8 cellular contexts compared by ENCODE assay signal in genomic region chr4:183504930-183505555, GRCh38. TPM values are rescaled to one million over a fixed set of nuclear protein-coding genes. Genes with fewer than 3 reads are reported as not detected.
DNase-seq lines count a peak whose midpoint lies in the region; ATAC-seq and TF ChIP-seq lines count a peak whose summit lies in the region.

ING2 (plus strand) TSS chr4:183505058; CDS start chr4:183505196, 138 bp downstream.

- no peak for TF ChIP-seq EP300 in gastroesophageal sphincter (IDR thresholded peaks at IDR 0.05)

- peaks cover 20% of the 10 kb centered on the region for H3K4me1 ChIP-seq in CD8-positive, alpha-beta memory T cell (ENCODE audit: insufficient read depth, low read length)
- peaks cover 0 to 46% (median 8%) of the 10 kb centered on the region in 3 donors for H3K4me1 ChIP-seq in gastroesophageal sphincter

- H3K27ac Mint-ChIP-seq in CD8-positive, alpha-beta memory T cell = peak within 1 kb of the TSS; percentile 98 to 99 (median 98)
- H3K27ac Mint-ChIP-seq in osteocyte (ENCODE audit: unreplicated experiment) = peak within 1 kb of the TSS; percentile 98

- peak within 1 kb of the TSS; percentile 96 to 99 (median 98) for H3K4me3 Mint-ChIP-seq in CD8-positive, alpha-beta memory T cell
- peak within 1 kb of the TSS; percentile 80 for H3K4me3 Mint-ChIP-seq in osteocyte (ENCODE audit: unreplicated experiment)

- WGBS in gastroesophageal sphincter (ENCODE audit: low coverage in 1 of 2), 2 donors = no CpG with 5 or more reads among the region's 65 CpGs

- POLR2A ChIA-PET in CD8-positive, alpha-beta memory T cell (lab: Charles Lee) = interaction anchor here (0.6 to 3.7 kb wide), 3 partner anchors 59 to 1463 kb away, joined by 3 to 38 read pairs (median 3); partner anchors contain the start of gene CDKN2AIP

- peak within 1 kb of the TSS; percentile 97 for H3K27ac ChIP-seq in CD8-positive, alpha-beta memory T cell (ENCODE audit: low read depth, low read length)
- peak within 1 kb of the TSS; percentile 91 to 99 (median 98) for H3K27ac ChIP-seq in gastroesophageal sphincter

- ATAC-seq in GM18867 (IDR thresholded peaks at IDR 0.05; ENCODE audit: unreplicated experiment) = peak; percentile 50
- peak; percentile 55 for ATAC-seq in HG03045 (IDR thresholded peaks at IDR 0.05; ENCODE audit: unreplicated experiment)
- ATAC-seq in gastroesophageal sphincter = peak; percentile 71

- no peaks in the 10 kb centered on the region for H3K36me3 ChIP-seq in CD8-positive, alpha-beta memory T cell (ENCODE audit: insufficient read depth, low read length)
- no peaks in the 10 kb centered on the region for H3K36me3 ChIP-seq in gastroesophageal sphincter

- no peak for TF ChIP-seq CTCF in gastroesophageal sphincter (IDR thresholded peaks at IDR 0.05)
- no peak for TF ChIP-seq CTCF in osteocyte (IDR thresholded peaks at IDR 0.05)

- H3K36me3 Mint-ChIP-seq in CD8-positive, alpha-beta memory T cell = peaks cover 0 to 13% (median 0%) of the 10 kb centered on the region in 3 donors
- H3K36me3 Mint-ChIP-seq in osteocyte (ENCODE audit: unreplicated experiment) = peaks cover under 1% of the 10 kb centered on the region

- H3K27me3 ChIP-seq in CD8-positive, alpha-beta memory T cell (ENCODE audit: insufficient read depth, low read length, poor library complexity, severe bottlenecking) = no peaks in the 10 kb centered on the region
- H3K27me3 ChIP-seq in gastroesophageal sphincter = no peaks in the 10 kb centered on the region

- DNase-seq in CD8-positive, alpha-beta memory T cell = peak in 2 of 5 donors; percentile 83 to 85
- DNase-seq in NCI-H2196 (lab: John Stamatoyannopoulos, UW; ENCODE audit: unreplicated experiment) = peak; percentile 53
- peak; percentile 63 for DNase-seq in activated CD8-positive, alpha-beta memory T cell treated with anti-CD3 and anti-CD28 coated beads, Interleukin-2, amount 50 U/mL, for 1 hour (ENCODE audit: extremely low read depth)
- DNase-seq in osteocyte (ENCODE audit: extremely low spot score, unreplicated experiment) = no peak
- DNase-seq in superior temporal gyrus (ENCODE audit: extremely low spot score) = no peak

- peaks cover 17 to 29% (median 17%) of the 10 kb centered on the region in 3 donors for H3K4me1 Mint-ChIP-seq in CD8-positive, alpha-beta memory T cell
- H3K4me1 Mint-ChIP-seq in osteocyte (ENCODE audit: unreplicated experiment) = peaks cover 27% of the 10 kb centered on the region

- CTCF ChIA-PET in CD8-positive, alpha-beta memory T cell (lab: Charles Lee) = interaction anchor here (1.0 to 1.6 kb wide), 4 partner anchors 32 to 154 kb away, joined by 3 to 5 read pairs (median 4); partner anchors contain the start of gene TRAPPC11

- no peaks in the 10 kb centered on the region for H3K9me3 ChIP-seq in CD8-positive, alpha-beta memory T cell (ENCODE audit: low read length)
- H3K9me3 ChIP-seq in gastroesophageal sphincter = no peaks in the 10 kb centered on the region

- peaks cover 0 to 5% of the 10 kb centered on the region in 2 donors for H3K27me3 Mint-ChIP-seq in CD8-positive, alpha-beta memory T cell
- H3K27me3 Mint-ChIP-seq in osteocyte (ENCODE audit: unreplicated experiment) = no peaks in the 10 kb centered on the region

- peak within 1 kb of the TSS; percentile 68 for H3K4me3 ChIP-seq in CD8-positive, alpha-beta memory T cell (ENCODE audit: low read length)
- peak within 1 kb of the TSS; percentile 74 to 97 for H3K4me3 ChIP-seq in gastroesophageal sphincter

- no peak for TF ChIP-seq POLR2A in gastroesophageal sphincter (IDR thresholded peaks at IDR 0.05)

- H3K9me3 Mint-ChIP-seq in CD8-positive, alpha-beta memory T cell = no peaks in the 10 kb centered on the region
- no peaks in the 10 kb centered on the region for H3K9me3 Mint-ChIP-seq in osteocyte (ENCODE audit: unreplicated experiment)

RNA-seq across cellular contexts. Expression of gene ING2, which starts in this region (rescaled TPM):
- 10 to 100 TPM; 10.7 to 11.2 TPM for total RNA-seq in CD8-positive, alpha-beta memory T cell
- polyA plus RNA-seq in CD8-positive, alpha-beta memory T cell = 19.7 TPM
- total RNA-seq in gastroesophageal sphincter (10 to 100 TPM; 27.9 to 64.4 (median 48.4) TPM), osteocyte (7.0 and 10.2 TPM in 2 replicates)

Comparison
In these comparisons a context has a peak if more than half of its experiments do, and no peak if none do; other contexts are left out.
1. DNase-seq: peak in NCI-H2196 (single experiment) and activated CD8-positive, alpha-beta memory T cell treated with anti-CD3 and anti-CD28 coated beads, Interleukin-2, amount 50 U/mL, for 1 hour (single experiment); none in osteocyte (single experiment) and superior temporal gyrus (single experiment).
2. Peak in every context shown above with its lines, with median percentiles within 50 percentile points of each other: ATAC-seq.